Comparison of ENCODE assay signal across 1 cellular context in the genomic region with DNA sequence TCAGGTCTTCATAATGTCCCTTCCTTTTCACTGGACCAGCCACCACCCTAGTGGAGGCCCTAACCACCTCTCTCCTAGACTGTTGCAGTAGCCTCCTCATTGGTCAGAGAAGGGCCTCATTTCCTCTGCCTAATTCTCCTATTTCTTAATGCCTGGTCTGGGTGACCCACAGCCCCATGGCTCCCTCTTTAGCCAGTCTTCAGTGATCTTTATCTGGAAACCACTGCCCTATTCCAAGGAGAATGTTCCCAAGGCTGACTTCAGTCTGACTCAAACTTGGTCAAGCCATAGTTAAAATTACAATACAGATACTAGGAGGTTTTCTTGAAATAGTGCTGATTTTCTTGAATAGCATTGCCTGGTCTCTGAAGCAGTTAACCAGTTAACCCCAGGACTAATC.
TF ChIP-seq lines count a peak whose summit lies in the region.

No MANE protein-coding gene starts in this region.

TF ChIP-seq in SK-N-SH treated with all-trans-retinoic acid at 6 μM for 48 hours, 23 proteins besides CTCF, POLR2A, EP300 and RAD21 (continued from another document):
- TF ChIP-seq, protein P1, sequence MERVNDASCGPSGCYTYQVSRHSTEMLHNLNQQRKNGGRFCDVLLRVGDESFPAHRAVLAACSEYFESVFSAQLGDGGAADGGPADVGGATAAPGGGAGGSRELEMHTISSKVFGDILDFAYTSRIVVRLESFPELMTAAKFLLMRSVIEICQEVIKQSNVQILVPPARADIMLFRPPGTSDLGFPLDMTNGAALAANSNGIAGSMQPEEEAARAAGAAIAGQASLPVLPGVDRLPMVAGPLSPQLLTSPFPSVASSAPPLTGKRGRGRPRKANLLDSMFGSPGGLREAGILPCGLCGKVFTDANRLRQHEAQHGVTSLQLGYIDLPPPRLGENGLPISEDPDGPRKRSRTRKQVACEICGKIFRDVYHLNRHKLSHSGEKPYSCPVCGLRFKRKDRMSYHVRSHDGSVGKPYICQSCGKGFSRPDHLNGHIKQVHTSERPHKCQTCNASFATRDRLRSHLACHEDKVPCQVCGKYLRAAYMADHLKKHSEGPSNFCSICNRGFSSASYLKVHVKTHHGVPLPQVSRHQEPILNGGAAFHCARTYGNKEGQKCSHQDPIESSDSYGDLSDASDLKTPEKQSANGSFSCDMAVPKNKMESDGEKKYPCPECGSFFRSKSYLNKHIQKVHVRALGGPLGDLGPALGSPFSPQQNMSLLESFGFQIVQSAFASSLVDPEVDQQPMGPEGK (CRISPR knock-in tag; IDR thresholded peaks at IDR 0.05; ENCODE audit: borderline replicate concordance) = no peak
- TF ChIP-seq ARNTL (CRISPR knock-in tag; IDR thresholded peaks at IDR 0.05; ENCODE audit: borderline replicate concordance, low read depth) (no peak), CSDC2 (CRISPR knock-in tag; IDR thresholded peaks at IDR 0.05) (no peak), PPARA (CRISPR knock-in tag; IDR thresholded peaks at IDR 0.05; ENCODE audit: borderline replicate concordance) (no peak), ZFP3 (CRISPR knock-in tag; IDR thresholded peaks at IDR 0.05) (no peak), ZNF8 (CRISPR knock-in tag; IDR thresholded peaks at IDR 0.05) (no peak), RARB (CRISPR knock-in tag; IDR thresholded peaks at IDR 0.05) (no peak), ZC3H10 (CRISPR knock-in tag; IDR thresholded peaks at IDR 0.05) (no peak)
- TF ChIP-seq, protein P2, sequence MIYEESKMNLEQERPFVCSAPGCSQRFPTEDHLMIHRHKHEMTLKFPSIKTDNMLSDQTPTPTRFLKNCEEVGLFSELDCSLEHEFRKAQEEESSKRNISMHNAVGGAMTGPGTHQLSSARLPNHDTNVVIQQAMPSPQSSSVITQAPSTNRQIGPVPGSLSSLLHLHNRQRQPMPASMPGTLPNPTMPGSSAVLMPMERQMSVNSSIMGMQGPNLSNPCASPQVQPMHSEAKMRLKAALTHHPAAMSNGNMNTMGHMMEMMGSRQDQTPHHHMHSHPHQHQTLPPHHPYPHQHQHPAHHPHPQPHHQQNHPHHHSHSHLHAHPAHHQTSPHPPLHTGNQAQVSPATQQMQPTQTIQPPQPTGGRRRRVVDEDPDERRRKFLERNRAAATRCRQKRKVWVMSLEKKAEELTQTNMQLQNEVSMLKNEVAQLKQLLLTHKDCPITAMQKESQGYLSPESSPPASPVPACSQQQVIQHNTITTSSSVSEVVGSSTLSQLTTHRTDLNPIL (CRISPR knock-in tag; IDR thresholded peaks at IDR 0.05; ENCODE audit: low read depth) = no peak
